Comparison of ENCODE assay signal across 26 cellular contexts in the genomic region with DNA sequence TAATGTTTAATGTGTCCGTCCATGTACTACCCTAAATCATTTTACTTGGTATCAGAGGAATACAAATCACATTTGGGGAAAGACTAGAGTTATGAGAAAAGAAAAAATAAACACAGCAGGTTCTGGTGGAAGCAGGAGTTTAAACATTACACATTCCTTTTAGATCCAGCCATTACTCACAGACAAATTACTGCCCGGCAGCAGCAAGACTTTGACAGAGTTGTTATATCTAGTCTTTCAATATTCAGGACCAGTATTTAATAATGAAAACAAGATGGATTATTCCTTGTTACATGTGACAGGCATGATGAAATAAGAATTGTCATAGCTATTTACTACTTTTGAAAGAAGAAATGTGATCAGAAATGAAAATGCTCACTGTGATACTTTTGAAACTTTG.
"Had no signal": no experiment of that assay in that cellular context is flagged by ENCODE, and none has a peak within 500 bp of the region (broad histone marks: within the 10 kb centered on the region; RNA-seq: fewer than 3 reads in every experiment).

No MANE protein-coding gene starts in this region.

- H3K27me3 ChIP-seq: breast epithelium, colonic mucosa, hepatocyte, ovary, right atrium auricular region, upper lobe of left lung had no signal

- DNase-seq: activated CD4-positive, alpha-beta T cell treated with anti-CD3 and anti-CD28 coated beads for 36 hours; activated CD4-positive, alpha-beta T cell treated with anti-CD3 and anti-CD28 coated beads, Interleukin-2, amount 50 U/mL, for 4 hours; activated CD8-positive, alpha-beta memory T cell treated with anti-CD3 and anti-CD28 coated beads for 24 hours; activated CD8-positive, alpha-beta memory T cell treated with anti-CD3 and anti-CD28 coated beads, Interleukin-2, amount 50 U/mL, for 4 hours; activated naive CD4-positive, alpha-beta T cell treated with Interleukin-2 at 50 U/mL for 16 hours; activated naive CD8-positive, alpha-beta T cell treated with anti-CD3 and anti-CD28 coated beads for 36 hours; activated T-cell treated with anti-CD3 and anti-CD28 coated beads, Interleukin-2, amount 50 U/mL, for 24 hours; amniotic stem cell; colonic mucosa; foreskin melanocyte; immature natural killer cell; kidney glomerular epithelial cell; left ventricle myocardium inferior; ovary; psoas muscle; stimulated activated CD4-positive, alpha-beta T cell treated with anti-CD3 and anti-CD28 coated beads, Interleukin-4, amount 100 ng/mL, for 4 hours; stimulated activated naive CD8-positive, alpha-beta T cell treated with anti-CD3 and anti-CD28 coated beads, Interleukin-15, Interleukin-2, amounts not matched to agents 100 U/mL and 50 U/mL, for 24 hours; T-helper 9 cell; upper lobe of left lung had no signal

- H3K4me1 ChIP-seq: breast epithelium, colonic mucosa, left ventricle myocardium inferior, psoas muscle, right atrium auricular region, upper lobe of left lung had no signal

- H2AFZ ChIP-seq: hepatocyte had no signal

- H3K79me2 ChIP-seq: hepatocyte had no signal

- H3K9me3 Mint-ChIP-seq: activated naive CD8-positive, alpha-beta T cell treated with anti-CD3 and anti-CD28 coated beads for 36 hours; activated T-cell treated with anti-CD3 and anti-CD28 coated beads, Interleukin-2, amount 50 U/mL, for 24 hours; central memory CD8-positive, alpha-beta T cell; mesothelial cell of epicardium; natural killer cell treated with Interleukin-12 subunit alpha and Interleukin-12 subunit beta and Interleukin-15 and Interleukin-18, amount 100 ng/mL, for 72 hours; WTC11 had no signal

- H3K4me3 Mint-ChIP-seq: activated CD4-positive, alpha-beta T cell treated with anti-CD3 and anti-CD28 coated beads for 36 hours; activated naive CD8-positive, alpha-beta T cell treated with anti-CD3 and anti-CD28 coated beads for 36 hours; activated T-cell treated with anti-CD3 and anti-CD28 coated beads, Interleukin-2, amount 50 U/mL, for 24 hours; central memory CD8-positive, alpha-beta T cell; immature natural killer cell; mesothelial cell of epicardium; natural killer cell treated with Interleukin-12 subunit alpha and Interleukin-12 subunit beta and Interleukin-15 and Interleukin-18, amount 100 ng/mL, for 72 hours; WTC11 had no signal

- H3K27me3 Mint-ChIP-seq: activated CD4-positive, alpha-beta T cell treated with anti-CD3 and anti-CD28 coated beads for 36 hours; activated naive CD8-positive, alpha-beta T cell treated with anti-CD3 and anti-CD28 coated beads for 36 hours; activated T-cell treated with anti-CD3 and anti-CD28 coated beads, Interleukin-2, amount 50 U/mL, for 24 hours; central memory CD8-positive, alpha-beta T cell; natural killer cell treated with Interleukin-12 subunit alpha and Interleukin-12 subunit beta and Interleukin-15 and Interleukin-18, amount 100 ng/mL, for 72 hours had no signal

- H3K36me3 ChIP-seq: breast epithelium, colonic mucosa, left ventricle myocardium inferior, ovary, right atrium auricular region, upper lobe of left lung had no signal

- H3K9me3 ChIP-seq: breast epithelium, colonic mucosa, left ventricle myocardium inferior, ovary, psoas muscle, right atrium auricular region, upper lobe of left lung had no signal

- H3K4me3 ChIP-seq: breast epithelium, colonic mucosa, hepatocyte, left ventricle myocardium inferior, ovary, psoas muscle, right atrium auricular region, upper lobe of left lung had no signal

- H3K4me2 ChIP-seq: hepatocyte had no signal

- H3K4me1 Mint-ChIP-seq: activated CD4-positive, alpha-beta T cell treated with anti-CD3 and anti-CD28 coated beads for 36 hours; activated naive CD8-positive, alpha-beta T cell treated with anti-CD3 and anti-CD28 coated beads for 36 hours; central memory CD8-positive, alpha-beta T cell; immature natural killer cell; WTC11 had no signal

- H3K27ac Mint-ChIP-seq: activated CD4-positive, alpha-beta T cell treated with anti-CD3 and anti-CD28 coated beads for 36 hours; activated naive CD8-positive, alpha-beta T cell treated with anti-CD3 and anti-CD28 coated beads for 36 hours; activated T-cell treated with anti-CD3 and anti-CD28 coated beads, Interleukin-2, amount 50 U/mL, for 24 hours; immature natural killer cell; natural killer cell treated with Interleukin-12 subunit alpha and Interleukin-12 subunit beta and Interleukin-15 and Interleukin-18, amount 100 ng/mL, for 72 hours; WTC11 had no signal

- H3K27ac ChIP-seq: breast epithelium, colonic mucosa, hepatocyte, left ventricle myocardium inferior, ovary, psoas muscle, right atrium auricular region, upper lobe of left lung had no signal

- H3K36me3 Mint-ChIP-seq: activated naive CD8-positive, alpha-beta T cell treated with anti-CD3 and anti-CD28 coated beads for 36 hours; immature natural killer cell; mesothelial cell of epicardium; natural killer cell treated with Interleukin-12 subunit alpha and Interleukin-12 subunit beta and Interleukin-15 and Interleukin-18, amount 100 ng/mL, for 72 hours; WTC11 had no signal
